Comparison of ENCODE assay signal across 1 cellular context in genomic region chr5:179612577-179613459, GRCh38.
A peak's percentile ranks its signal among the peaks of the same experiment; 100 is the strongest.
TF ChIP-seq lines count a peak whose summit lies in the region.

No MANE protein-coding gene starts in this region.

TF ChIP-seq in K562, 482 proteins besides CTCF, POLR2A, EP300 and RAD21 (continued from another document and continues in another):
- TF ChIP-seq ZNF311 (CRISPR knock-in tag; IDR thresholded peaks at IDR 0.05): no peak
- TF ChIP-seq EP400 (IDR thresholded peaks at IDR 0.05): peak; percentile 27; the same call in 1 of the 2 replicates
- no peak for TF ChIP-seq NELFE (IDR thresholded peaks at IDR 0.05; ENCODE audit: insufficient read depth, insufficient read length)
- no peak for TF ChIP-seq MAFK (IDR thresholded peaks at IDR 0.05; ENCODE audit: low read length)
- no peak for TF ChIP-seq AFF4 (CRISPR knock-in tag; IDR thresholded peaks at IDR 0.05)
- TF ChIP-seq ZNF766 (CRISPR knock-in tag; conservative IDR thresholded peaks at IDR 0.05): no peak
- TF ChIP-seq PTRF (tag; IDR thresholded peaks at IDR 0.05): no peak
- TF ChIP-seq PHF8 (IDR thresholded peaks at IDR 0.05; ENCODE audit: borderline replicate concordance, low read length): no peak
- peak; percentile 68; the same call in 1 of the 2 replicates for TF ChIP-seq SOX6 (IDR thresholded peaks at IDR 0.05)
- TF ChIP-seq IFI16 (CRISPR knock-in tag; IDR thresholded peaks at IDR 0.05): no peak
- no peak for TF ChIP-seq SRSF9 (IDR thresholded peaks at IDR 0.05; ENCODE audit: borderline replicate concordance, low read depth, low read length)
- no peak for TF ChIP-seq ZBED1 (IDR thresholded peaks at IDR 0.05)
- no peak for TF ChIP-seq THAP7 (CRISPR knock-in tag; IDR thresholded peaks at IDR 0.05)
- no peak for TF ChIP-seq USF2 (CRISPR knock-in tag; IDR thresholded peaks at IDR 0.05)
- no peak for TF ChIP-seq NONO (IDR thresholded peaks at IDR 0.05; ENCODE audit: low read depth in 2 of 2, low read length in 1 of 2)
- TF ChIP-seq FIP1L1 (IDR thresholded peaks at IDR 0.05; ENCODE audit: low read depth, low read length, poor library complexity, severe bottlenecking): no peak
- TF ChIP-seq HNRNPUL1 (IDR thresholded peaks at IDR 0.05; ENCODE audit: low read length): no peak
- TF ChIP-seq NR2F6 (CRISPR knock-in tag; IDR thresholded peaks at IDR 0.05): no peak
- TF ChIP-seq MECOM (CRISPR knock-in tag; IDR thresholded peaks at IDR 0.05): peak; percentile 74; the same call in 1 of the 2 replicates
- TF ChIP-seq ZNF830 (CRISPR knock-in tag; IDR thresholded peaks at IDR 0.05): no peak
- no peak for TF ChIP-seq ZNF318 (IDR thresholded peaks at IDR 0.05; ENCODE audit: borderline replicate concordance in 1 of 2, low read depth in 1 of 2)
- TF ChIP-seq CBX1 (IDR thresholded peaks at IDR 0.05; ENCODE audit: low read depth): no peak
- TF ChIP-seq ZNF445 (CRISPR knock-in tag; IDR thresholded peaks at IDR 0.05; ENCODE audit: low read depth): no peak
- TF ChIP-seq ZBTB33 (CRISPR knock-in tag; IDR thresholded peaks at IDR 0.05): peak; percentile 4
- no peak for TF ChIP-seq STAT6 (CRISPR knock-in tag; IDR thresholded peaks at IDR 0.05)
- TF ChIP-seq ZNF507 (tag; conservative IDR thresholded peaks at IDR 0.05): no peak
- TF ChIP-seq ZNF347 (CRISPR knock-in tag; IDR thresholded peaks at IDR 0.05; ENCODE audit: low read depth): no peak
- TF ChIP-seq ZNF512 (tag; IDR thresholded peaks at IDR 0.05): no peak
- peak; percentile 95 for TF ChIP-seq POLR2AphosphoS2 (IDR thresholded peaks at IDR 0.05; ENCODE audit: low read length)
- TF ChIP-seq ZBTB2 (IDR thresholded peaks at IDR 0.05): no peak
- no peak for TF ChIP-seq TRIM25 (IDR thresholded peaks at IDR 0.05; ENCODE audit: borderline replicate concordance)
- no peak for TF ChIP-seq PTTG1 (tag; IDR thresholded peaks at IDR 0.05; ENCODE audit: low read depth)
- no peak for TF ChIP-seq KAT2B (IDR thresholded peaks at IDR 0.05; ENCODE audit: low read depth, low read length)
- TF ChIP-seq ILF3 (IDR thresholded peaks at IDR 0.05; ENCODE audit: borderline replicate concordance): no peak
